24 cellular contexts compared by ENCODE assay signal in the genomic region with DNA sequence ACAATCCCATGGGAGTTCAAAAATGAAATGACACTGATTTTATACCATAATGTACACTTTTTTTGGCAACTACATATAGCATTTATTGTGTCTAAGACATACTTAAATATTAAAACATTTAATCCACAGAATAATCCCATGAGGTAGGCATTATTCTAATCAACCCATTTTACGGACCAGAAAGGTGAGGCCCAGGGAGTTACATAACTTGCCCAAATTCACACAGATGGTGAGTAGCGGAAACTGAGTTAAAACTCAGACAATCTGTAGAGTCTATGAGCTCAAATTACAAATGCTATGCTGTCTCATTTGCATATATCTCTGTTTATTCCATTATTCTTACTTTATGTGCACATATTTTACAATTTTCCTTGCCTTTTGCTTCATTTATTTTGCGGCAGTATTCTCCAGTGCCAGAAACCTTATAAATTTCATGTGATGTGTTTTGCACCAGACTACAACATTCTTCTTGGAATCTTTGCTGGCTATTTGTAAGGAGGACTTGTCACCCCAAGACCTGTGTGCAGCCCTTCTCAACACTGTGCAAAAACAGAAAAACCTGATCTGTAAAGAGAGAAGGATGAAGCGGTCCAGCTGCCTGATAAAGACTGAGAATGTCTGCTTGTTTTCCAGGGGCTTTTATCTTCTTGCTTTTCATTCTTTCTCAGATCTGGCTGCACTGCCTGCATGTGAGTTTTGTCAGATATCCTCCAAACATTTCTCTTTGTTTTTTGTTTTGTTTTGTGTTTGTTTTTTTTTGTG. TPM values are rescaled to one million over a fixed set of nuclear protein-coding genes. Genes with fewer than 3 reads are reported as not detected.
"Had no signal": no experiment of that assay in that cellular context is flagged by ENCODE, and none has a peak within 500 bp of the region (broad histone marks: within the 10 kb centered on the region; RNA-seq: fewer than 3 reads in every experiment).

No MANE protein-coding gene starts in this region.

- H2AFZ ChIP-seq: hepatocyte had no signal

- H3K9me3 ChIP-seq: ovary, psoas muscle, suprapubic skin had no signal

- H3K79me2 ChIP-seq: hepatocyte had no signal

- H3K27me3 ChIP-seq: hepatocyte, ovary, suprapubic skin had no signal

- ATAC-seq: activated CD8-positive, alpha-beta T cell treated with anti-CD3 and anti-CD28 coated beads, Interleukin-2, amount 10 ng/mL, durations not matched to agents 7 days and 5 days; activated T-cell treated with anti-CD3 and anti-CD28 coated beads, Interleukin-2, amount 50 U/mL, for 4 hours; psoas muscle; right cardiac atrium; SK-N-SH treated with all-trans-retinoic acid at 6 μM for 48 hours; stimulated activated naive CD8-positive, alpha-beta T cell treated with anti-CD3 and anti-CD28 coated beads, Interleukin-15, amount 100 ng/mL, for 72 hours had no signal

- H3K27ac Mint-ChIP-seq: activated CD4-positive, alpha-beta T cell treated with anti-CD3 and anti-CD28 coated beads, Interleukin-2, amount 10 ng/mL, durations not matched to agents 7 days and 5 days; activated CD8-positive, alpha-beta T cell treated with anti-CD3 and anti-CD28 coated beads, Interleukin-2, amount 10 ng/mL, durations not matched to agents 7 days and 5 days; activated naive CD4-positive, alpha-beta T cell treated with anti-CD3 and anti-CD28 coated beads for 36 hours; stimulated activated naive CD8-positive, alpha-beta T cell treated with anti-CD3 and anti-CD28 coated beads, Interleukin-15, amount 100 ng/mL, for 72 hours had no signal

- FAIRE-seq: islet of Langerhans, small intestine had no signal

- H3K4me2 ChIP-seq: hepatocyte had no signal

- H3K27ac ChIP-seq: coronary artery, hepatocyte, psoas muscle, suprapubic skin had no signal

- H3K4me3 Mint-ChIP-seq: activated CD4-positive, alpha-beta T cell treated with anti-CD3 and anti-CD28 coated beads, Interleukin-2, amount 10 ng/mL, durations not matched to agents 7 days and 5 days; activated CD8-positive, alpha-beta T cell treated with anti-CD3 and anti-CD28 coated beads, Interleukin-2, amount 10 ng/mL, durations not matched to agents 7 days and 5 days; activated naive CD4-positive, alpha-beta T cell treated with anti-CD3 and anti-CD28 coated beads for 36 hours; activated T-cell treated with anti-CD3 and anti-CD28 coated beads, Interleukin-2, amount 50 U/mL, for 4 hours; brain; central memory CD8-positive, alpha-beta T cell; neural crest cell; stimulated activated naive CD8-positive, alpha-beta T cell treated with anti-CD3 and anti-CD28 coated beads, Interleukin-15, amount 100 ng/mL, for 72 hours had no signal

- H3K27me3 Mint-ChIP-seq: brain had no signal

- DNase-seq: activated CD4-positive, alpha-beta T cell treated with anti-CD3 and anti-CD28 coated beads, Interleukin-2, amount 10 ng/mL, durations not matched to agents 7 days and 5 days; activated CD4-positive, CD25-positive, alpha-beta regulatory T cell; activated CD8-positive, alpha-beta T cell treated with anti-CD3 and anti-CD28 coated beads, Interleukin-2, amount 10 ng/mL, durations not matched to agents 7 days and 5 days; activated naive CD4-positive, alpha-beta T cell treated with anti-CD3 and anti-CD28 coated beads for 36 hours; activated T-cell treated with anti-CD3 and anti-CD28 coated beads, Interleukin-2, amount 50 U/mL, for 4 hours; anterior cingulate cortex; left cardiac atrium; psoas muscle; right cardiac atrium; stimulated activated CD4-positive, alpha-beta T cell treated with anti-CD3 and anti-CD28 coated beads, Interleukin-15, amount 100 ng/mL, for 24 hours; stimulated activated CD4-positive, alpha-beta T cell treated with anti-CD3 and anti-CD28 coated beads, Interleukin-2, amount 100 ng/mL, for 48 hours; stimulated activated naive CD8-positive, alpha-beta T cell treated with anti-CD3 and anti-CD28 coated beads, Interleukin-15, amount 100 ng/mL, for 72 hours; T1000 had no signal

- H3K9me3 Mint-ChIP-seq: activated naive CD4-positive, alpha-beta T cell treated with anti-CD3 and anti-CD28 coated beads for 36 hours; central memory CD8-positive, alpha-beta T cell had no signal

- H3K4me1 Mint-ChIP-seq: central memory CD8-positive, alpha-beta T cell had no signal

- H3K36me3 Mint-ChIP-seq: brain had no signal

- H3K4me3 ChIP-seq: coronary artery, hepatocyte, ovary, psoas muscle, suprapubic skin had no signal

- H3K4me1 ChIP-seq: psoas muscle had no signal

- H3K36me3 ChIP-seq: ovary, suprapubic skin had no signal

RNA-seq across cellular contexts. Expression of gene ABCA9, which starts 2.3 kb away (rescaled TPM):
- total RNA-seq: activated CD8-positive, alpha-beta T cell treated with anti-CD3 and anti-CD28 coated beads, Interleukin-2, amount 10 ng/mL, durations not matched to agents 7 days and 5 days; activated naive CD4-positive, alpha-beta T cell treated with anti-CD3 and anti-CD28 coated beads for 36 hours; activated T-cell treated with anti-CD3 and anti-CD28 coated beads, Interleukin-2, amount 50 U/mL, for 4 hours; myocyte had no signal
